ENCODE assay signal across 9 cellular contexts in the genomic region with DNA sequence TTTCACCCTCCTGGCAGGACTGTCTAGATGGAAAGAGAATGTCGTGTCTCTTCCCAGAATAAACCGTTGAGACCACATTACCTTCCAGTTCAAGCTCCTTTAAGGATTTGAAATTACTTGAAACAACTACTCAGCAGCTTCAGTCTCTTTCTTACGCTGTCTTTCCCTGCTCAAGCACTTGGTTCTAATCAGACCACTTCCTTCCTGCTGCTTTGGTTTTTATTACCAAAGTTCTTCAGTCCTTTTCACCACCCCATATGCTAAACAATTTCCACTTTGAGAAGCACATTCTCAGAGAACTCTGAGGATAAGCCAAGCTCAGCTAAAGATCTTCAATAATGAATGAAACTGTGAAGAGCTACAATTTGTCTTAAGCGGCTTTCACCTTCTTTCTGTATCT.
DNase-seq lines count a peak whose midpoint lies in the region; ATAC-seq lines count a peak whose summit lies in the region.
"Had no signal": no experiment of that assay in that cellular context is flagged by ENCODE, and none has a peak within 500 bp of the region (broad histone marks: within the 10 kb centered on the region; RNA-seq: fewer than 3 reads in every experiment).

No MANE protein-coding gene starts in this region.

- H3K4me1 Mint-ChIP-seq in activated CD4-positive, alpha-beta memory T cell treated with anti-CD3 and anti-CD28 coated beads for 36 hours (ENCODE audit: low read depth): peaks cover 45% of the 10 kb centered on the region

- H3K27me3 Mint-ChIP-seq in activated CD4-positive, alpha-beta memory T cell treated with anti-CD3 and anti-CD28 coated beads for 36 hours: no peaks in the 10 kb centered on the region

- POLR2A ChIA-PET in activated CD4-positive, alpha-beta memory T cell treated with anti-CD3 and anti-CD28 coated beads for 36 hours (lab: Charles Lee): no interaction called here

- DNase-seq in CD1c-positive myeloid dendritic cell (ENCODE audit: extremely low spot score): peak; percentile 4
- DNase-seq in activated CD4-positive, alpha-beta memory T cell treated with anti-CD3 and anti-CD28 coated beads for 36 hours: no peak
- peak; percentile 25 for DNase-seq in foreskin melanocyte
- no peak for DNase-seq in superior temporal gyrus (ENCODE audit: extremely low spot score)
- DNase-seq in NCI-H2171 treated with DMSO at 0.1 percent for 48 hours (lab: John Stamatoyannopoulos, UW): no peak
- DNase-seq in NCI-H1694 treated with DMSO at 0.1 percent for 48 hours (lab: John Stamatoyannopoulos, UW): no peak
- DNase-seq in DMS114 treated with DMSO at 0.1 percent for 48 hours (lab: John Stamatoyannopoulos, UW; ENCODE audit: unreplicated experiment): no peak
- DNase-seq: activated gamma-delta T cell had no signal

- no peaks in the 10 kb centered on the region for H3K9me3 Mint-ChIP-seq in activated CD4-positive, alpha-beta memory T cell treated with anti-CD3 and anti-CD28 coated beads for 36 hours

- CTCF ChIA-PET in activated CD4-positive, alpha-beta memory T cell treated with anti-CD3 and anti-CD28 coated beads for 36 hours (lab: Charles Lee): interaction anchor here (1.0 kb wide), 1 partner anchor 106 kb away, joined by 4 read pairs; the partner anchor contains the start of genes CFAP52 and STX8

- intact Hi-C loops in activated CD4-positive, alpha-beta memory T cell treated with anti-CD3 and anti-CD28 coated beads for 36 hours (cut with micrococcal nuclease): loop anchor here (1.0 to 5.0 kb wide), 4 partner anchors 37 to 178 kb away; no protein-coding TSS in a partner anchor

- H3K4me3 Mint-ChIP-seq in activated CD4-positive, alpha-beta memory T cell treated with anti-CD3 and anti-CD28 coated beads for 36 hours: peak overlapping the region; percentile 26

- no peaks in the 10 kb centered on the region for H3K36me3 Mint-ChIP-seq in activated CD4-positive, alpha-beta memory T cell treated with anti-CD3 and anti-CD28 coated beads for 36 hours

- peak overlapping the region; percentile 77 for H3K27ac Mint-ChIP-seq in activated CD4-positive, alpha-beta memory T cell treated with anti-CD3 and anti-CD28 coated beads for 36 hours

- peak; percentile 44 for ATAC-seq in GM21423 (IDR thresholded peaks at IDR 0.05; ENCODE audit: unreplicated experiment)

Comparison
In these comparisons a context has a peak if more than half of its experiments do, and no peak if none do; other contexts are left out.
1. DNase-seq: peak in CD1c-positive myeloid dendritic cell (single experiment) and foreskin melanocyte (single experiment); none in activated CD4-positive, alpha-beta memory T cell treated with anti-CD3 and anti-CD28 coated beads for 36 hours (single experiment), superior temporal gyrus (single experiment), NCI-H2171 treated with DMSO at 0.1 percent for 48 hours (single experiment), NCI-H1694 treated with DMSO at 0.1 percent for 48 hours (single experiment) and DMS114 treated with DMSO at 0.1 percent for 48 hours (single experiment).